Comparison of ENCODE assay signal across 18 cellular contexts in the genomic region with DNA sequence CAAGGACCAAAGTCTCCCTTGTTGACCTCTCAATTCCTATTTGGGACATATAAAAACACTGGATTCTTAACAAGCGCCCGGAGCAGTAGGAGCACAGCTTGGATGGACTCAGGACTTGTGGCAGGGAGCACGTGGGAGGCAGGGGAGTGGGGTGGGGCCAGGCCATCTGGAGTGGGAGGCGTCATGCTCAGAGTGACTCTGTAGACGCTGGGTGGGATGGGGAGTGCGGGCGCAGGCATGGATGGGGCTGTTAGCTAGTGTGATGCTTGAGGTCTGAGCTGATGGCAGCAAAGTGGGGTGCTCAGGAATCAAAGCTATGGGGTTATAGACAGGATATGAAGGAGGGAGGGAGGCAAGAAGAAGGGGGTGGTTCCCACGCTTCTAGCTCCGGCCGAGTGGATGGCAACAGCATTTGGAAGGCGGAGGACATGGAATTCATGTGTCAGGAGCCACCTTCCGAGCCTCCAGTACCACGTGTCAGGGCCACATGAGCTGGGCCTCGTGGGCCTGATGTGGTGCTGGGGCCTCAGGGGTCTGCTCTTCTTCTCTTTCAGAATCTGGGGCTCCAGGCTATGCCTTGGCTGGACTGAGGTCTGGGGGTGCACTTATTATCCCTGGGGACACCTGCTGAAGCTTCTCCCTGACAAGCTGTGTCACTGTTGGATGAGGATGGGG. TPM values are rescaled to one million over a fixed set of nuclear protein-coding genes. Genes with fewer than 3 reads are reported as not detected.
"Had no signal": no experiment of that assay in that cellular context is flagged by ENCODE, and none has a peak within 500 bp of the region (broad histone marks: within the 10 kb centered on the region; RNA-seq: fewer than 3 reads in every experiment).

No MANE protein-coding gene starts in this region.

- H3K27me3 Mint-ChIP-seq: natural killer cell treated with Interleukin-12 subunit alpha and Interleukin-12 subunit beta and Interleukin-15 and Interleukin-18, amount 100 ng/mL, for 72 hours had no signal

- H3K36me3 ChIP-seq: sigmoid colon, thyroid gland, uterus had no signal

- H3K36me3 Mint-ChIP-seq: natural killer cell treated with Interleukin-12 subunit alpha and Interleukin-12 subunit beta and Interleukin-15 and Interleukin-18, amount 100 ng/mL, for 72 hours; stimulated activated effector memory CD8-positive, alpha-beta T cell treated with anti-CD3 and anti-CD28 coated beads, Interleukin-12 subunit alpha, Interleukin-12 subunit beta, amount 100 ng/mL, for 72 hours had no signal

- H3K27ac ChIP-seq: psoas muscle, sigmoid colon, thyroid gland, uterus had no signal

- H3K4me1 ChIP-seq: psoas muscle, sigmoid colon, thyroid gland, uterus had no signal

- H3K9me3 Mint-ChIP-seq: activated naive CD8-positive, alpha-beta T cell treated with anti-CD3 and anti-CD28 coated beads, Interleukin-2, amount 50 U/mL, for 24 hours; natural killer cell treated with Interleukin-12 subunit alpha and Interleukin-12 subunit beta and Interleukin-15 and Interleukin-18, amount 100 ng/mL, for 72 hours; stimulated activated effector memory CD8-positive, alpha-beta T cell treated with anti-CD3 and anti-CD28 coated beads, Interleukin-12 subunit alpha, Interleukin-12 subunit beta, amount 100 ng/mL, for 72 hours had no signal

- H3K4me3 ChIP-seq: psoas muscle, sigmoid colon, thyroid gland, uterus had no signal

- H3K4me3 Mint-ChIP-seq: activated naive CD8-positive, alpha-beta T cell treated with anti-CD3 and anti-CD28 coated beads, Interleukin-2, amount 50 U/mL, for 24 hours; natural killer cell treated with Interleukin-12 subunit alpha and Interleukin-12 subunit beta and Interleukin-15 and Interleukin-18, amount 100 ng/mL, for 72 hours; stimulated activated effector memory CD8-positive, alpha-beta T cell treated with anti-CD3 and anti-CD28 coated beads, Interleukin-12 subunit alpha, Interleukin-12 subunit beta, amount 100 ng/mL, for 72 hours had no signal

- FAIRE-seq: astrocyte, bronchial epithelial cell, colon, kidney had no signal

- H3K4me1 Mint-ChIP-seq: activated naive CD8-positive, alpha-beta T cell treated with anti-CD3 and anti-CD28 coated beads, Interleukin-2, amount 50 U/mL, for 24 hours; stimulated activated effector memory CD8-positive, alpha-beta T cell treated with anti-CD3 and anti-CD28 coated beads, Interleukin-12 subunit alpha, Interleukin-12 subunit beta, amount 100 ng/mL, for 72 hours had no signal

- DNase-seq: activated CD4-positive, alpha-beta T cell treated with anti-CD3 and anti-CD28 coated beads, Interleukin-2, amount 50 U/mL, for 1 hour; activated CD8-positive, alpha-beta memory T cell treated with anti-CD3 and anti-CD28 coated beads for 24 hours; activated naive CD4-positive, alpha-beta T cell treated with Interleukin-2 at 50 U/mL for 16 hours; activated naive CD8-positive, alpha-beta T cell treated with anti-CD3 and anti-CD28 coated beads, Interleukin-2, amount 50 U/mL, for 24 hours; mesendoderm; sigmoid colon; stimulated activated CD4-positive, alpha-beta T cell treated with anti-CD3 and anti-CD28 coated beads, Interleukin-12 subunit alpha, Interleukin-12 subunit beta, amount 100 ng/mL, for 4 hours; T1000; thyroid gland had no signal

- H3K9me3 ChIP-seq: psoas muscle, sigmoid colon, thyroid gland, uterus had no signal

- H3K27me3 ChIP-seq: sigmoid colon, thyroid gland, uterus had no signal

RNA-seq across cellular contexts. Expression of gene MEG3, which starts 26.2 kb away (rescaled TPM):
- total RNA-seq: astrocyte; natural killer cell treated with Interleukin-12 subunit alpha and Interleukin-12 subunit beta and Interleukin-15 and Interleukin-18, amount 100 ng/mL, for 72 hours had no signal

RNA-seq across cellular contexts. Expression of gene RTL1, which starts 51.4 kb away (rescaled TPM):
- total RNA-seq: bronchial epithelial cell; glomerular endothelial cell; kidney; natural killer cell treated with Interleukin-12 subunit alpha and Interleukin-12 subunit beta and Interleukin-15 and Interleukin-18, amount 100 ng/mL, for 72 hours; psoas muscle; sigmoid colon; thyroid gland had no signal
- polyA plus RNA-seq: sigmoid colon had no signal
